ENCODE assay signal across 9 cellular contexts in the genomic region with DNA sequence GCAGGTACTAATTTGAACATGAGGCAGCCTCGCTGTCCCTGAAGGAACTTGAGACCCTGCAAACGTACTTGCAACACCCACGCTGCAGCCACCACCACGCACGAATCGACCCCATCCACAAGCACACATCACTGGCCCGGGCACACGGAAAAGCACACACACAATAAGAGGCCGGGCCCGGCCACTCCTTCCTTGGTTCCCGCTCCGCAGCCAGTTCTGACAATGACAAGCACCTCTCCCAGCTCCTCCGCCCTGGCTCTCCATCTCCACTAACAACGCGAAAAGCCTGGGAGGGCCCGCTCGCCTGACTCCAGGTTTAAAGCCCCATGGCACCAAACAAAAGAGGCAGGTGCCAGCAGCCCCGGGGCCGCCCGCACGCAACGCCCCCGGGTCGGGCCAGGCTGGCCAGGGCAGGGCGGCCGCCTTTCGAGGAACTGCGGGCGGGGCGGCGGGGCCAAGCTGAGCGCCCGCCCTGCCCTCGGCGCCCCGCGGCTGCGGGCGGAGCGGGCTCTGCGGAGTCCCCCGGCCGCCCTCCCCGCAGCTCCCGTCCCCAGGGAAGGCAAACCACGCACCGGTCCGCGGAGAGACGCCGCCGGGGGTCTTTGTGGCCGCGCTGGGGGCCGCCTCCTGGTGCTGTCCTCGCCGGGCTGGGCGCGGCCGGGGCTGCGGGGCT. TPM values are rescaled to one million over a fixed set of nuclear protein-coding genes. Genes with fewer than 3 reads are reported as not detected.
DNase-seq lines count a peak whose midpoint lies in the region; ATAC-seq and TF ChIP-seq lines count a peak whose summit lies in the region.
"Had no signal": no experiment of that assay in that cellular context is flagged by ENCODE, and none has a peak within 500 bp of the region (broad histone marks: within the 10 kb centered on the region; RNA-seq: fewer than 3 reads in every experiment).

No MANE protein-coding gene starts in this region.

- no peak for TF ChIP-seq CTCF in breast epithelium (IDR thresholded peaks at IDR 0.05)
- no peak for TF ChIP-seq CTCF in lower leg skin (IDR thresholded peaks at IDR 0.05)
- no peak for TF ChIP-seq CTCF in upper lobe of right lung (IDR thresholded peaks at IDR 0.05)

- H3K27ac ChIP-seq in breast epithelium (peak overlapping the region; percentile 25 to 88), upper lobe of right lung (no peak overlapping the region)
- H3K27ac ChIP-seq: BLaER1 had no signal

- ATAC-seq in upper lobe of right lung (peak; percentile 51), GM18517 (IDR thresholded peaks at IDR 0.05; ENCODE audit: unreplicated experiment) (no peak)

- H3K4me1 ChIP-seq in breast epithelium, result peaks cover 0 to 6% of the 10 kb centered on the region in 2 donors
- H3K4me1 ChIP-seq in upper lobe of right lung, result no peaks in the 10 kb centered on the region
- H3K4me1 ChIP-seq: BLaER1 had no signal

- H3K36me3 ChIP-seq in breast epithelium (no peaks in the 10 kb centered on the region), upper lobe of right lung (no peaks in the 10 kb centered on the region)
- H3K36me3 ChIP-seq: BLaER1 had no signal

- DNase-seq in NCI-H2196 (lab: John Stamatoyannopoulos, UW; ENCODE audit: unreplicated experiment) (peak; percentile 5), NCI-H2196 treated with DMSO at 0.1 percent for 48 hours (lab: John Stamatoyannopoulos, UW; ENCODE audit: unreplicated experiment) (no peak), breast epithelium (ENCODE audit: low spot score in 2 of 2) (no peak), lower leg skin (ENCODE audit: low spot score in 2 of 2) (no peak), upper lobe of right lung (peak; percentile 70)
- DNase-seq in activated effector memory CD4-positive, alpha-beta T cell treated with anti-CD3 and anti-CD28 coated beads, Interleukin-2, amount 50 U/mL, for 16 hours, result no peak
- no peak for DNase-seq in activated CD4-positive, alpha-beta T cell treated with anti-CD3 and anti-CD28 coated beads for 4 hours

- H3K9me3 ChIP-seq in breast epithelium (no peaks in the 10 kb centered on the region), upper lobe of right lung (no peaks in the 10 kb centered on the region)

- WGBS in lower leg skin, 2 donors, result 0 to 2% methylated on average over 18 to 21 of the region's 61 CpGs

- TF ChIP-seq POLR2A in breast epithelium (IDR thresholded peaks at IDR 0.05), result no peak
- TF ChIP-seq POLR2A in lower leg skin (IDR thresholded peaks at IDR 0.05), result no peak

- intact Hi-C loops in breast epithelium (cut with DNase I; ENCODE audit: low total_unique reads) (no loop called here), lower leg skin (cut with DNase I; ENCODE audit: low total_unique reads) (no loop called here), upper lobe of right lung (cut with DNase I) (no loop called here)

- H3K27me3 ChIP-seq in breast epithelium, result no peaks in the 10 kb centered on the region
- peaks cover 20% of the 10 kb centered on the region for H3K27me3 ChIP-seq in upper lobe of right lung
- H3K27me3 ChIP-seq: BLaER1 had no signal

- H3K4me3 ChIP-seq in breast epithelium (peak overlapping the region; percentile 59 to 89 (median 61)), lower leg skin (ENCODE audit: low read depth, poor library complexity, severe bottlenecking) (peak overlapping the region; percentile 39), upper lobe of right lung (peak overlapping the region; percentile 39)
- H3K4me3 ChIP-seq: BLaER1 had no signal

RNA-seq across cellular contexts. Expression of a gene that starts 0.5 kb away (rescaled TPM):
- total RNA-seq in breast epithelium (100 to 1,000 TPM in 1 of 3 donors, 10 to 100 TPM in 2; 21.2 to 158 (median 28.2) TPM), lower leg skin (10 to 100 TPM in 3 of 4 donors, 1 to 10 TPM in 1; 10.0 to 41.1 (median 19.5) TPM), upper lobe of right lung (4.5 TPM)

Comparison
In these comparisons a context has a peak if more than half of its experiments do, and no peak if none do; other contexts are left out.
1. DNase-seq: peak in NCI-H2196 (single experiment) and upper lobe of right lung (single experiment); none in NCI-H2196 treated with DMSO at 0.1 percent for 48 hours (single experiment), breast epithelium (0 of 2), lower leg skin (0 of 2), activated effector memory CD4-positive, alpha-beta T cell treated with anti-CD3 and anti-CD28 coated beads, Interleukin-2, amount 50 U/mL, for 16 hours (single experiment) and activated CD4-positive, alpha-beta T cell treated with anti-CD3 and anti-CD28 coated beads for 4 hours (0 of 2).
2. Peak in every context shown above with its lines, with median percentiles within 50 percentile points of each other: H3K4me3 ChIP-seq.